34 cellular contexts compared by ENCODE assay signal in the genomic region with DNA sequence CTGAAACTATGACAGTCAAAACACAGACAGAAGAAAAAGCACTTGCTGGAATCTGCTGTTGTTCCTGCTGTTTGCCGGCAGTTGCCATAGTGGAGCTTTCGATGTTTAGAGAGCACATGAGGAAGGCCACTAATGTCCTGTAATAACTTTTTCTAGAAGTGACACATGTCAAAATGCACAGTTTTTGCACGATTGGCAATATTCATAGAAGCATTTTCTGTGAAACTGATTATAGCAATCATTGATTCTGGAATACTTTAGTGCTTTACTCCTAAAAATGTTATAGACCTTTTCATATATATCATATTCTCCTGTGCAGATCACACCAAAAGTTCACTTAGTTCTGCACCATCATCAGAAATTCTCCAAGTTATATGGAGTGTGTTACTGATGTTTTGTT.
"Had no signal": no experiment of that assay in that cellular context is flagged by ENCODE, and none has a peak within 500 bp of the region (broad histone marks: within the 10 kb centered on the region; RNA-seq: fewer than 3 reads in every experiment).

No MANE protein-coding gene starts in this region.

- H3K36me3 Mint-ChIP-seq: activated naive CD8-positive, alpha-beta T cell had no signal

- H3K9me3 ChIP-seq: body of pancreas had no signal

- H3K9me3 Mint-ChIP-seq: endodermal cell had no signal

- H3K27me3 Mint-ChIP-seq: activated B cell treated with CpG ODN at 0.5 μM for 24 hours; activated CD8-positive, alpha-beta T cell treated with anti-CD3 and anti-CD28 coated beads for 36 hours; activated naive CD8-positive, alpha-beta T cell; dendritic cell treated with granulocyte-macrophage colony-stimulating factor and Interleukin-4, amounts not matched to agents 40 ng/mL and 50 ng/mL, for 4 days; T-helper 17 cell had no signal

- DNase-seq: activated B cell treated with CpG ODN at 0.5 μM for 24 hours; activated CD4-positive, alpha-beta T cell treated with anti-CD3 and anti-CD28 coated beads for 48 hours; activated CD4-positive, alpha-beta T cell treated with anti-CD3 and anti-CD28 coated beads, Interleukin-2, amount 50 U/mL, for 1 hour; activated CD4-positive, alpha-beta T cell treated with anti-CD3 and anti-CD28 coated beads, Interleukin-2, amount 50 U/mL, for 48 hours; activated CD8-positive, alpha-beta memory T cell treated with anti-CD3 and anti-CD28 coated beads for 24 hours; activated CD8-positive, alpha-beta T cell treated with anti-CD3 and anti-CD28 coated beads for 36 hours; activated effector memory CD4-positive, alpha-beta T cell treated with Interleukin-2 at 50 U/mL for 16 hours; activated gamma-delta T cell treated with Interleukin-2 at 50 U/mL for 16 hours; activated naive CD4-positive, alpha-beta T cell treated with anti-CD3 and anti-CD28 coated beads, Interleukin-2, amount 50 U/mL, for 16 hours; activated naive CD4-positive, alpha-beta T cell treated with Interleukin-2 at 50 U/mL for 16 hours; activated T-cell treated with anti-CD3 and anti-CD28 coated beads, Interleukin-2, amount 50 U/mL, for 4 hours; amygdala; aorta; body of pancreas; central memory CD4-positive, alpha-beta T cell; cerebellar nuclear complex; dorsolateral prefrontal cortex; effector memory CD4-positive, alpha-beta T cell; endodermal cell; foreskin fibroblast; head of caudate nucleus; T-helper 17 cell; T1000; WERI-Rb-1 had no signal

- H3K4me3 Mint-ChIP-seq: activated B cell treated with CpG ODN at 0.5 μM for 24 hours; activated CD8-positive, alpha-beta T cell treated with anti-CD3 and anti-CD28 coated beads for 36 hours; activated naive CD8-positive, alpha-beta T cell; activated T-cell treated with anti-CD3 and anti-CD28 coated beads, Interleukin-2, amount 50 U/mL, for 4 hours; activated T-helper 17 cell treated with anti-CD3 and anti-CD28 coated beads, Interleukin-2, amount 50 U/mL, for 72 hours; dendritic cell treated with granulocyte-macrophage colony-stimulating factor and Interleukin-4, amounts not matched to agents 40 ng/mL and 50 ng/mL, for 4 days; endodermal cell; T-helper 17 cell; T-helper 2 cell treated with Interferon-gamma antibody and Interleukin-4, amounts not matched to agents 5 μg/mL and 100 μg/mL, for 36 hours had no signal

- H3K4me1 Mint-ChIP-seq: activated B cell treated with CpG ODN at 0.5 μM for 24 hours; activated T-helper 17 cell treated with anti-CD3 and anti-CD28 coated beads, Interleukin-2, amount 50 U/mL, for 72 hours; endodermal cell; T-helper 17 cell had no signal

- H3K27ac ChIP-seq: body of pancreas, breast epithelium, cardiac muscle cell, coronary artery, dorsolateral prefrontal cortex, WERI-Rb-1 had no signal

- H3K27ac Mint-ChIP-seq: activated B cell treated with CpG ODN at 0.5 μM for 24 hours; activated CD8-positive, alpha-beta T cell treated with anti-CD3 and anti-CD28 coated beads for 36 hours; activated naive CD8-positive, alpha-beta T cell; activated T-helper 17 cell treated with anti-CD3 and anti-CD28 coated beads, Interleukin-2, amount 50 U/mL, for 72 hours; dendritic cell treated with granulocyte-macrophage colony-stimulating factor and Interleukin-4, amounts not matched to agents 40 ng/mL and 50 ng/mL, for 4 days; endodermal cell; T-helper 17 cell; T-helper 2 cell treated with Interferon-gamma antibody and Interleukin-4, amounts not matched to agents 5 μg/mL and 100 μg/mL, for 36 hours had no signal

- ATAC-seq: activated CD4-positive, CD25-positive, alpha-beta regulatory T cell treated with anti-CD3 and anti-CD28 coated beads, Interleukin-2, amount 50 U/mL, for 24 hours; activated CD8-positive, alpha-beta T cell treated with anti-CD3 and anti-CD28 coated beads for 36 hours; activated T-cell treated with anti-CD3 and anti-CD28 coated beads, Interleukin-2, amount 50 U/mL, for 4 hours; activated T-helper 17 cell treated with anti-CD3 and anti-CD28 coated beads, Interleukin-2, amount 50 U/mL, for 72 hours; body of pancreas; esophagus mucosa; T-helper 17 cell had no signal

- H3K36me3 ChIP-seq: cardiac muscle cell, WERI-Rb-1 had no signal

- FAIRE-seq: frontal cortex had no signal

- H3K4me3 ChIP-seq: body of pancreas, breast epithelium, cardiac muscle cell, coronary artery, dorsolateral prefrontal cortex had no signal

- H3K27me3 ChIP-seq: body of pancreas, breast epithelium, cardiac muscle cell had no signal

- H3K4me1 ChIP-seq: body of pancreas, breast epithelium had no signal
